Comparison of ENCODE assay signal across 18 cellular contexts in genomic region chr16:81848306-81848853, GRCh38.
DNase-seq lines count a peak whose midpoint lies in the region; ATAC-seq, FAIRE-seq and TF ChIP-seq lines count a peak whose summit lies in the region.
"Had no signal": no experiment of that assay in that cellular context is flagged by ENCODE, and none has a peak within 500 bp of the region (broad histone marks: within the 10 kb centered on the region; RNA-seq: fewer than 3 reads in every experiment).

No MANE protein-coding gene starts in this region.

- no peak overlapping the region for H3K27ac Mint-ChIP-seq in neural progenitor cell
- H3K27ac Mint-ChIP-seq: GM23338 had no signal

- H3K27me3 ChIP-seq in GM12878 (replicated peaks in 1 of 2; ENCODE audit: control insufficient read depth in 2 of 2, insufficient read depth in 2 of 2, low read length in 1 of 2) (no peaks in the 10 kb centered on the region), neural progenitor cell (no peaks in the 10 kb centered on the region)
- H3K27me3 ChIP-seq: BLaER1, SJCRH30 had no signal

- TF ChIP-seq EP300 in GM12878 (IDR thresholded peaks at IDR 0.05; ENCODE audit: borderline replicate concordance in 1 of 2, control insufficient read depth in 1 of 2, low read depth in 2 of 2, low read length in 2 of 2): no peak

- H3K4me1 ChIP-seq in OCI-LY7 (ENCODE audit: insufficient read depth, low read length, poor library complexity, severe bottlenecking) (peaks cover 74% of the 10 kb centered on the region), GM12878 (ENCODE audit: control insufficient read depth, insufficient read depth, low read length) (peaks cover 8% of the 10 kb centered on the region), neural progenitor cell (peaks cover 6% of the 10 kb centered on the region)
- H3K4me1 ChIP-seq: SJCRH30 had no signal

- intact Hi-C loops in OCI-LY7 (cut with micrococcal nuclease; ENCODE audit: unreplicated experiment) (no loop called here), GM12878 (cut with micrococcal nuclease; ENCODE audit: unreplicated experiment) (no loop called here)

- no peak overlapping the region for H3K4me3 ChIP-seq in OCI-LY7 (ENCODE audit: low read depth, low read length, poor library complexity, severe bottlenecking)
- H3K4me3 ChIP-seq in GM12878: no peak overlapping the region
- H3K4me3 ChIP-seq in neural progenitor cell: no peak overlapping the region
- H3K4me3 ChIP-seq in foreskin fibroblast (ENCODE audit: low read depth in 1 of 2, low read length in 2 of 2): no peak overlapping the region
- H3K4me3 ChIP-seq: BLaER1, GM23338, SJCRH30 had no signal

- peaks cover 92% of the 10 kb centered on the region for H3K36me3 ChIP-seq in OCI-LY7 (ENCODE audit: insufficient read depth, low read length)
- peaks cover 15 to 33% of the 10 kb centered on the region in 2 experiments for H3K36me3 ChIP-seq in GM12878 (ENCODE audit: control insufficient read depth in 2 of 2, insufficient read depth in 2 of 2, low read length in 1 of 2)
- no peaks in the 10 kb centered on the region for H3K36me3 ChIP-seq in neural progenitor cell
- H3K36me3 ChIP-seq: SJCRH30 had no signal

- H2AFZ ChIP-seq in OCI-LY7 (ENCODE audit: low read length): no peak overlapping the region
- H2AFZ ChIP-seq in GM12878 (ENCODE audit: control insufficient read depth, low read depth, low read length): no peak overlapping the region
- peak overlapping the region; percentile 40 for H2AFZ ChIP-seq in neural progenitor cell (replicated peaks)
- H2AFZ ChIP-seq: GM23338 had no signal

- DNase-seq in KBM-7: peak; percentile 40
- DNase-seq in OCI-LY7 (ENCODE audit: low spot score): no peak
- no peak for DNase-seq in GM12878 (ENCODE audit: low read depth, low spot score)
- DNase-seq in neural progenitor cell (ENCODE audit: low spot score): no peak
- no peak for DNase-seq in foreskin fibroblast
- no peak for DNase-seq in COLO668 (lab: John Stamatoyannopoulos, UW; ENCODE audit: unreplicated experiment)
- DNase-seq in GM10248 (ENCODE audit: extremely low spot score): no peak
- DNase-seq: MM.1S, NCI-H1105 treated with DMSO at 0.1 percent for 48 hours, NCI-H187 treated with DMSO at 0.1 percent for 48 hours, NCI-H2171 treated with DMSO at 0.1 percent for 48 hours, RPMI8226, SJCRH30 had no signal

- no peaks in the 10 kb centered on the region for H3K9me2 ChIP-seq in OCI-LY7 (ENCODE audit: insufficient read depth, low read length)

- no peak for TF ChIP-seq RAD21 in GM12878 (IDR thresholded peaks at IDR 0.05; ENCODE audit: insufficient read depth, low read depth, low read length)

- no peak for FAIRE-seq in GM12878 (lab: Jason Lieb, UNC)
- FAIRE-seq: GM12892 had no signal

- RAD21 ChIA-PET in GM12878 (lab: Charles Lee; ENCODE audit: unreplicated experiment): interaction anchor here (1.5 kb wide), 1 partner anchor 30 kb away, joined by 3 read pairs; no protein-coding TSS in a partner anchor

- H4K20me1 ChIP-seq in OCI-LY7 (ENCODE audit: insufficient read depth, low read length) (peaks cover 13% of the 10 kb centered on the region), GM12878 (ENCODE audit: control insufficient read depth, insufficient read depth) (peaks cover 11% of the 10 kb centered on the region), neural progenitor cell (ENCODE audit: low read depth) (no peaks in the 10 kb centered on the region)
- H4K20me1 ChIP-seq: BLaER1 had no signal

- SMC1A ChIA-PET in GM12878 (lab: Charles Lee; ENCODE audit: uncharacterized antibody, unreplicated experiment): interaction anchor here (0.8 to 1.8 kb wide), 7 partner anchors 16 to 96 kb away, joined by 3 to 9 read pairs (median 4); no protein-coding TSS in a partner anchor

- H3K9me3 ChIP-seq in OCI-LY7 (ENCODE audit: low read length): no peaks in the 10 kb centered on the region
- H3K9me3 ChIP-seq in GM12878 (replicated peaks; ENCODE audit: control insufficient read depth, insufficient read depth, low read length): no peaks in the 10 kb centered on the region
- no peaks in the 10 kb centered on the region for H3K9me3 ChIP-seq in neural progenitor cell (ENCODE audit: low read depth)
- H3K9me3 ChIP-seq: SJCRH30 had no signal

- no peaks in the 10 kb centered on the region for H3K9me3 Mint-ChIP-seq in neural progenitor cell
- H3K9me3 Mint-ChIP-seq: GM23338 had no signal

- 0 out of 2 replicates have a peak, but pooled peaks have one; percentile 28 for TF ChIP-seq POLR2A in GM12878 (IDR thresholded peaks at IDR 0.05; ENCODE audit: low read depth, low read length)

- no peaks in the 10 kb centered on the region for H3F3A ChIP-seq in neural progenitor cell (ENCODE audit: low read depth)

- no peak for ATAC-seq in GM12878
- ATAC-seq: GM23338 had no signal

- BruUV-seq in OCI-LY7 (replicated peaks; lab: Mats Ljungman, UMichigan): no TSS peak
- BruUV-seq in GM12878 (replicated peaks; lab: Mats Ljungman, UMichigan): no TSS peak

- H3K36me3 Mint-ChIP-seq in neural progenitor cell: no peaks in the 10 kb centered on the region

- in situ Hi-C loops in KBM-7 (cut with MboI; ENCODE audit: low pct_unique_long_range_greater_than_20kb, low sequenced_read_pairs) (no loop called here), GM12878 (cut with MboI) (no loop called here)

- H3K27me3 Mint-ChIP-seq in neural progenitor cell (ENCODE audit: insufficient read depth, low read depth): peaks cover 2% of the 10 kb centered on the region

- H3K4me1 Mint-ChIP-seq in neural progenitor cell: no peaks in the 10 kb centered on the region

- 99% methylated on average over 4 of the region's 4 CpGs for WGBS in GM12878 (ENCODE audit: insufficient coverage, insufficient replicate concordance, low lambda C conversion rate, missing lambda C conversion rate)

- POLR2A ChIA-PET in OCI-LY7 (lab: Charles Lee): interaction anchor here (0.5 to 1.3 kb wide), 4 partner anchors 13 to 120 kb away, joined by 3 to 4 read pairs (median 4); no protein-coding TSS in a partner anchor
- POLR2A ChIA-PET in GM12878 (lab: Charles Lee): interaction anchor here (0.9 to 1.0 kb wide), 2 partner anchors 16 to 25 kb away, joined by 3 to 4 read pairs; no protein-coding TSS in a partner anchor
- POLR2A ChIA-PET in GM10248 (lab: Yijun Ruan, JAX): no interaction called here

- H3K4me2 ChIP-seq in OCI-LY7 (ENCODE audit: low read length) (no peak overlapping the region), GM12878 (ENCODE audit: control insufficient read depth, insufficient read depth) (no peak overlapping the region), neural progenitor cell (peak overlapping the region; percentile 22)
- H3K4me2 ChIP-seq: BLaER1, GM23338, KMS-11 had no signal

- H3K27ac ChIP-seq in OCI-LY7 (ENCODE audit: low read depth, low read length, poor library complexity, severe bottlenecking) (peak overlapping the region; percentile 13), GM12878 (ENCODE audit: control insufficient read depth, insufficient read depth) (no peak overlapping the region), neural progenitor cell (no peak overlapping the region)
- H3K27ac ChIP-seq: BLaER1, HL-60, KMS-11, SJCRH30 had no signal

- H3K9ac ChIP-seq in GM12878 (ENCODE audit: control insufficient read depth, insufficient read depth, low read length) (no peak overlapping the region), neural progenitor cell (no peak overlapping the region)
- H3K9ac ChIP-seq: BLaER1, KMS-11 had no signal

- no peak overlapping the region for H3K4me3 Mint-ChIP-seq in neural progenitor cell
- H3K4me3 Mint-ChIP-seq: GM23338 had no signal

- H3K79me2 ChIP-seq in OCI-LY7 (ENCODE audit: insufficient read depth, low read depth, low read length) (peaks cover 98% of the 10 kb centered on the region), GM12878 (ENCODE audit: control insufficient read depth, insufficient read depth, low read length) (peaks cover 83% of the 10 kb centered on the region), neural progenitor cell (ENCODE audit: low read depth) (no peaks in the 10 kb centered on the region)

- TF ChIP-seq CTCF in OCI-LY7 (conservative IDR thresholded peaks at IDR 0.05; ENCODE audit: low read length) (no peak), GM12878 (IDR thresholded peaks at IDR 0.05 in 2 of 3, conservative IDR thresholded peaks at IDR 0.05 in 1 of 3; ENCODE audit: control insufficient read depth in 2 of 3, extremely low read depth in 1 of 3, insufficient read depth in 1 of 3, low read depth in 3 of 3, low read length in 3 of 3) (no peak), neural progenitor cell (IDR thresholded peaks at IDR 0.05) (no peak), foreskin fibroblast (IDR thresholded peaks at IDR 0.05; ENCODE audit: low read depth, low read length) (no peak), GM10248 (IDR thresholded peaks at IDR 0.05; ENCODE audit: control extremely low read depth, extremely low read depth, low read depth, missing control alignments) (no peak)

- CTCF ChIA-PET in OCI-LY7 (lab: Charles Lee; ENCODE audit: unreplicated experiment): no interaction called here
- CTCF ChIA-PET in GM12878 (lab: Yijun Ruan, JAX): interaction anchor here (0.8 to 2.7 kb wide), 5 partner anchors 8 to 26 kb away, joined by 3 to 6 read pairs (median 3); no protein-coding TSS in a partner anchor
- CTCF ChIA-PET in GM10248 (lab: Yijun Ruan, JAX): interaction anchor here (1.1 to 3.1 kb wide), 3 partner anchors 12 to 55 kb away, joined by 3 to 13 read pairs (median 3); no protein-coding TSS in a partner anchor

TF ChIP-seq in GM12878, 131 proteins besides CTCF, POLR2A, EP300 and RAD21:
- no peak for TF ChIP-seq MYC (IDR thresholded peaks at IDR 0.05; ENCODE audit: insufficient read depth, insufficient read length, insufficient replicate concordance, low read length, severe bottlenecking)
